ENCODE assay signal across 8 cellular contexts in genomic region chr18:74496508-74497307, GRCh38. TPM values are rescaled to one million over a fixed set of nuclear protein-coding genes. Genes with fewer than 3 reads are reported as not detected.
DNase-seq lines count a peak whose midpoint lies in the region; ATAC-seq and TF ChIP-seq lines count a peak whose summit lies in the region.

No MANE protein-coding gene starts in this region.

- H3K27me3 Mint-ChIP-seq in GM23338 (ENCODE audit: insufficient read depth, low read depth, poor library complexity) = peaks cover 6% of the 10 kb centered on the region
- H3K27me3 Mint-ChIP-seq in memory B cell = no peaks in the 10 kb centered on the region
- no peaks in the 10 kb centered on the region for H3K27me3 Mint-ChIP-seq in stimulated activated naive CD8-positive, alpha-beta T cell treated with anti-CD3 and anti-CD28 coated beads, Interleukin-15, Interleukin-2, amounts not matched to agents 100 ng/mL and 50 ng/mL, for 24 hours

- H3K27ac ChIP-seq in GM23338 (ENCODE audit: low read depth) = peak overlapping the region; percentile 50; the same call in 1 of the 2 replicates
- peak overlapping the region; percentile 91 for H3K27ac ChIP-seq in ectodermal cell (ENCODE audit: insufficient read depth, low read depth, low read length, poor library complexity, severe bottlenecking)

- ATAC-seq in GM23338 (peak; percentile 77), memory B cell (ENCODE audit: low read depth) (peak; percentile 8)

- peaks cover 12% of the 10 kb centered on the region for H3K4me1 ChIP-seq in GM23338 (ENCODE audit: insufficient read depth)
- no peaks in the 10 kb centered on the region for H3K4me1 ChIP-seq in ectodermal cell (ENCODE audit: control insufficient read depth, insufficient read depth, low read length)

- H3F3A ChIP-seq in GM23338 (replicated peaks; ENCODE audit: low read depth) = no peaks in the 10 kb centered on the region

- peaks cover 41% of the 10 kb centered on the region for H3K79me2 ChIP-seq in GM23338 (replicated peaks; ENCODE audit: insufficient read depth)

- 4 to 5% methylated on average over 48 of the region's 48 CpGs for WGBS in ectodermal cell, 2 experiments

- H3K4me3 ChIP-seq in GM23338 = peak overlapping the region; percentile 68
- H3K4me3 ChIP-seq in Jurkat, Clone E6-1 (ENCODE audit: low read length) = peak overlapping the region; percentile 77
- peak overlapping the region; percentile 90 for H3K4me3 ChIP-seq in WI38 (ENCODE audit: low read depth, low read length)
- peak overlapping the region; percentile 87 for H3K4me3 ChIP-seq in ectodermal cell (ENCODE audit: insufficient read depth, low read depth, low read length)

- H3K27me3 ChIP-seq in GM23338 (ENCODE audit: insufficient read depth) (no peaks in the 10 kb centered on the region), ectodermal cell (ENCODE audit: control insufficient read depth, insufficient read depth, low read length, poor library complexity, severe bottlenecking) (no peaks in the 10 kb centered on the region)

- H3K4me3 Mint-ChIP-seq in GM23338 = peak overlapping the region; percentile 93
- peak overlapping the region; percentile 93 for H3K4me3 Mint-ChIP-seq in memory B cell
- H3K4me3 Mint-ChIP-seq in stimulated activated naive CD8-positive, alpha-beta T cell treated with anti-CD3 and anti-CD28 coated beads, Interleukin-15, Interleukin-2, amounts not matched to agents 100 ng/mL and 50 ng/mL, for 24 hours = peak overlapping the region; percentile 99

- H3K9me3 Mint-ChIP-seq in GM23338 = peaks cover 6% of the 10 kb centered on the region; the same call in 1 of the 3 replicates
- H3K9me3 Mint-ChIP-seq in memory B cell = peaks cover 2% of the 10 kb centered on the region
- no peaks in the 10 kb centered on the region for H3K9me3 Mint-ChIP-seq in stimulated activated naive CD8-positive, alpha-beta T cell treated with anti-CD3 and anti-CD28 coated beads, Interleukin-15, Interleukin-2, amounts not matched to agents 100 ng/mL and 50 ng/mL, for 24 hours

- H3K36me3 ChIP-seq in GM23338 (ENCODE audit: insufficient read depth) = peaks cover 12% of the 10 kb centered on the region
- H3K36me3 ChIP-seq in ectodermal cell (ENCODE audit: control insufficient read depth, insufficient read depth, low read length) = peaks cover 9% of the 10 kb centered on the region

- H4K20me1 ChIP-seq in GM23338 (replicated peaks; ENCODE audit: insufficient read depth) = peaks cover 21% of the 10 kb centered on the region

- no peaks in the 10 kb centered on the region for H3K9me3 ChIP-seq in ectodermal cell (ENCODE audit: control insufficient read depth, low read length)

- peak overlapping the region; percentile 74 for H2AFZ ChIP-seq in GM23338

- H3K4me1 Mint-ChIP-seq in GM23338 (peaks cover 33% of the 10 kb centered on the region), memory B cell (peaks cover 32% of the 10 kb centered on the region)
- peaks cover 60% of the 10 kb centered on the region for H3K4me1 Mint-ChIP-seq in stimulated activated naive CD8-positive, alpha-beta T cell treated with anti-CD3 and anti-CD28 coated beads, Interleukin-15, Interleukin-2, amounts not matched to agents 100 ng/mL and 50 ng/mL, for 24 hours (ENCODE audit: low read depth)

- H3K36me3 Mint-ChIP-seq in GM23338 (ENCODE audit: low read depth) (peaks cover 38% of the 10 kb centered on the region), memory B cell (peaks cover 7% of the 10 kb centered on the region)
- H3K36me3 Mint-ChIP-seq in stimulated activated naive CD8-positive, alpha-beta T cell treated with anti-CD3 and anti-CD28 coated beads, Interleukin-15, Interleukin-2, amounts not matched to agents 100 ng/mL and 50 ng/mL, for 24 hours (ENCODE audit: low read depth) = peaks cover 24% of the 10 kb centered on the region

- H3K27ac Mint-ChIP-seq in GM23338 (peak overlapping the region; percentile 85), memory B cell (peak overlapping the region; percentile 96)
- H3K27ac Mint-ChIP-seq in stimulated activated naive CD8-positive, alpha-beta T cell treated with anti-CD3 and anti-CD28 coated beads, Interleukin-15, Interleukin-2, amounts not matched to agents 100 ng/mL and 50 ng/mL, for 24 hours = peak overlapping the region; percentile 99

- H3K9me2 ChIP-seq in GM23338 (ENCODE audit: insufficient read depth) = no peaks in the 10 kb centered on the region

- peak overlapping the region; percentile 91 for H3K4me2 ChIP-seq in GM23338

- TF ChIP-seq CTCF in GM23338 (conservative IDR thresholded peaks at IDR 0.05; ENCODE audit: low read depth in 2 of 2) (no peak), WI38 (IDR thresholded peaks at IDR 0.05; ENCODE audit: low read depth, low read length) (0 out of 2 replicates have a peak, but pooled peaks have one; percentile 13)

- DNase-seq in NCI-H2107 treated with DMSO at 0.1 percent for 48 hours (lab: John Stamatoyannopoulos, UW; ENCODE audit: unreplicated experiment) = peak; percentile 18
- DNase-seq in NCI-H2107 (lab: John Stamatoyannopoulos, UW) = no peak
- DNase-seq in GM23338 (ENCODE audit: low spot score) = peak; percentile 66
- no peak for DNase-seq in Jurkat, Clone E6-1 (ENCODE audit: low read depth, low spot score)
- DNase-seq in memory B cell (ENCODE audit: low spot score in 2 of 2) = peak in 1 of 2 donors; percentile 25

TF ChIP-seq in GM23338, 12 proteins besides CTCF, POLR2A, EP300 and RAD21 (continues in another document):
- TF ChIP-seq, protein P1, sequence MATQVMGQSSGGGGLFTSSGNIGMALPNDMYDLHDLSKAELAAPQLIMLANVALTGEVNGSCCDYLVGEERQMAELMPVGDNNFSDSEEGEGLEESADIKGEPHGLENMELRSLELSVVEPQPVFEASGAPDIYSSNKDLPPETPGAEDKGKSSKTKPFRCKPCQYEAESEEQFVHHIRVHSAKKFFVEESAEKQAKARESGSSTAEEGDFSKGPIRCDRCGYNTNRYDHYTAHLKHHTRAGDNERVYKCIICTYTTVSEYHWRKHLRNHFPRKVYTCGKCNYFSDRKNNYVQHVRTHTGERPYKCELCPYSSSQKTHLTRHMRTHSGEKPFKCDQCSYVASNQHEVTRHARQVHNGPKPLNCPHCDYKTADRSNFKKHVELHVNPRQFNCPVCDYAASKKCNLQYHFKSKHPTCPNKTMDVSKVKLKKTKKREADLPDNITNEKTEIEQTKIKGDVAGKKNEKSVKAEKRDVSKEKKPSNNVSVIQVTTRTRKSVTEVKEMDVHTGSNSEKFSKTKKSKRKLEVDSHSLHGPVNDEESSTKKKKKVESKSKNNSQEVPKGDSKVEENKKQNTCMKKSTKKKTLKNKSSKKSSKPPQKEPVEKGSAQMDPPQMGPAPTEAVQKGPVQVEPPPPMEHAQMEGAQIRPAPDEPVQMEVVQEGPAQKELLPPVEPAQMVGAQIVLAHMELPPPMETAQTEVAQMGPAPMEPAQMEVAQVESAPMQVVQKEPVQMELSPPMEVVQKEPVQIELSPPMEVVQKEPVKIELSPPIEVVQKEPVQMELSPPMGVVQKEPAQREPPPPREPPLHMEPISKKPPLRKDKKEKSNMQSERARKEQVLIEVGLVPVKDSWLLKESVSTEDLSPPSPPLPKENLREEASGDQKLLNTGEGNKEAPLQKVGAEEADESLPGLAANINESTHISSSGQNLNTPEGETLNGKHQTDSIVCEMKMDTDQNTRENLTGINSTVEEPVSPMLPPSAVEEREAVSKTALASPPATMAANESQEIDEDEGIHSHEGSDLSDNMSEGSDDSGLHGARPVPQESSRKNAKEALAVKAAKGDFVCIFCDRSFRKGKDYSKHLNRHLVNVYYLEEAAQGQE (IDR thresholded peaks at IDR 0.05; ENCODE audit: unreplicated experiment) = no peak
- TF ChIP-seq ZNF331 (CRISPR knock-in tag; IDR thresholded peaks at IDR 0.05; ENCODE audit: low read depth) (no peak), EZH2phosphoT487 (IDR thresholded peaks at IDR 0.05; ENCODE audit: unreplicated experiment) (no peak), CREB1 (CRISPR knock-in tag; IDR thresholded peaks at IDR 0.05; ENCODE audit: low read depth) (no peak), EZH2 (IDR thresholded peaks at IDR 0.05; ENCODE audit: low read depth, unreplicated experiment) (no peak), ETS1 (IDR thresholded peaks at IDR 0.05) (no peak)

RNA-seq across cellular contexts. Expression of gene CNDP2, which starts 0.5 kb away (rescaled TPM):
- total RNA-seq in GM23338 (2014; rRNA removed; shearing (Covaris generic)) = 172 and 175 TPM in 2 replicates
- polyA plus RNA-seq in GM23338 (2016; fragmentation: Nextera tagmentation; extraction: Ambion mirVana) = 116 and 117 TPM in 2 replicates
- polyA plus RNA-seq in Jurkat, Clone E6-1 (2012; ENCODE audit: insufficient read depth, insufficient read length) = 138 TPM
- polyA plus RNA-seq in ectodermal cell (2013, experiment 1 of 4) = 158 TPM
- 160 TPM for polyA plus RNA-seq in ectodermal cell (2013, experiment 2 of 4)
- polyA plus RNA-seq in ectodermal cell (2013, experiment 3 of 4) = 92.5 TPM
- 101 TPM for polyA plus RNA-seq in ectodermal cell (2013, experiment 4 of 4)

RNA-seq across cellular contexts. Expression of gene CNDP1, which starts 37.6 kb away (rescaled TPM):
- total RNA-seq in GM23338 (2014; rRNA removed; shearing (Covaris generic)) = 0.03 TPM in 1 of 2 replicates, not detected in the other
- 0.11 TPM in 1 of 2 replicates, not detected in the other for polyA plus RNA-seq in GM23338 (2016; fragmentation: Nextera tagmentation; extraction: Ambion mirVana)
- polyA plus RNA-seq in Jurkat, Clone E6-1 (2012; ENCODE audit: insufficient read depth, insufficient read length) = not detected
- not detected for polyA plus RNA-seq in ectodermal cell (2013, experiment 1 of 4)
- polyA plus RNA-seq in ectodermal cell (2013, experiment 2 of 4) = 0.21 TPM
- polyA plus RNA-seq in ectodermal cell (2013, experiment 3 of 4) = not detected
- polyA plus RNA-seq in ectodermal cell (2013, experiment 4 of 4) = 0.12 TPM

RNA-seq across cellular contexts. Expression of gene DIPK1C, which starts 39.6 kb away (rescaled TPM):
- 0.07 TPM in 1 of 2 replicates, not detected in the other for total RNA-seq in GM23338 (2014; rRNA removed; shearing (Covaris generic))
- polyA plus RNA-seq in GM23338 (2016; fragmentation: Nextera tagmentation; extraction: Ambion mirVana) = not detected in 2 replicates
- not detected for polyA plus RNA-seq in Jurkat, Clone E6-1 (2012; ENCODE audit: insufficient read depth, insufficient read length)
- polyA plus RNA-seq in ectodermal cell (2013, experiment 1 of 4) = 1.2 TPM
- polyA plus RNA-seq in ectodermal cell (2013, experiment 2 of 4) = 3.3 TPM
- 1.6 TPM for polyA plus RNA-seq in ectodermal cell (2013, experiment 3 of 4)
- polyA plus RNA-seq in ectodermal cell (2013, experiment 4 of 4) = 4.0 TPM

Comparison
In these comparisons a context has a peak if more than half of its experiments do, and no peak if none do; other contexts are left out.
1. DNase-seq: peak in NCI-H2107 treated with DMSO at 0.1 percent for 48 hours (single experiment) and GM23338 (single experiment); none in NCI-H2107 (single experiment) and Jurkat, Clone E6-1 (single experiment).
2. Peak in every context shown above with its lines, with median percentiles within 50 percentile points of each other: H3K4me3 ChIP-seq, H3K27ac Mint-ChIP-seq and H3K4me3 Mint-ChIP-seq.